25 cellular contexts compared by ENCODE assay signal in the genomic region with DNA sequence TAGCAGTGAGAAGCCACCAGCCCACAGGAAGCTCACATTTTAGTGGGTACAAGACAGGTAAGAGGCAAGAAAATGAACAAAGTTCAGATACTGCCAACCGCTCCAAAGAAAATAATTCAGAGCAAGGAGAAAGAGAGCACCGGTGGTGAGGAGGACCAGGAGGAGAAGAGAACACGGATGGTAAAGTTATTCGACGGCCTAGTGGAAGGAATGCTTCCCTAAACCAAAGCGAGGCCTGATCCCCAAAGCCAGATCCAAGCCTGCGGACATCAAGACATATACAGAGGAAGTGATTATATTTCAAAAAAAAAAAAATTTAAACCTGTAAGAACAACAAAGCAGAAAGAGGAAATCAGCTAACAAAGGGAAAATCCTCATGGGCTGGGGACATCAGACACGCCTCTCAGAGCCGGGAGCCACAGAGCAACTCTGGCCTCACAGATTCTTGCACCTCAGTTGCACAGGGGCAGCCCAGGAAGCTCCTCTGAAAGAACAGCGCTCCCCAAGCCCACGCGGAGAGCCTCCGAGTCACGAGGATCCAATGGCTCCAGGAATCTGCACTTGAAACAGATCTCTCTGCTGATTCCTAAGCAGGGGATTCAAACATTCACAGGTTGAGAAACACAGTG.
"Had no signal": no experiment of that assay in that cellular context is flagged by ENCODE, and none has a peak within 500 bp of the region (broad histone marks: within the 10 kb centered on the region; RNA-seq: fewer than 3 reads in every experiment).

No MANE protein-coding gene starts in this region.

- H3K27ac ChIP-seq: coronary artery, epithelial cell of prostate, gastrocnemius medialis, hepatocyte, left lung, psoas muscle, spleen, testis, tibial artery, upper lobe of left lung had no signal

- H3K4me3 ChIP-seq: coronary artery, gastrocnemius medialis, hepatocyte, left lung, psoas muscle, skin epidermis, spleen, testis, tibial artery, upper lobe of left lung had no signal

- H3K36me3 ChIP-seq: gastrocnemius medialis, left lung, spleen, tibial artery, upper lobe of left lung had no signal

- H3K9me3 ChIP-seq: gastrocnemius medialis, psoas muscle, spleen, testis, tibial artery, upper lobe of left lung had no signal

- H3K4me1 ChIP-seq: gastrocnemius medialis, left lung, psoas muscle, spleen, testis, tibial artery had no signal

- ATAC-seq: effector memory CD8-positive, alpha-beta T cell; esophagus mucosa; gastrocnemius medialis; left cardiac atrium; left lung; naive thymus-derived CD8-positive, alpha-beta T cell; psoas muscle; right cardiac atrium; stimulated activated memory B cell treated with anti-CD40 and anti-IgM and Interleukin-4, amounts not matched to agents 10 μg/mL and 1 μg/mL and 100 μg/mL, for 72 hours; stimulated activated naive CD8-positive, alpha-beta T cell treated with anti-CD3 and anti-CD28 coated beads, Interleukin-15, Interleukin-2, amounts not matched to agents 100 U/mL and 50 U/mL, for 24 hours had no signal

- H3K27me3 ChIP-seq: gastrocnemius medialis, left lung, testis, upper lobe of left lung had no signal

- DNase-seq: effector memory CD8-positive, alpha-beta T cell; foreskin fibroblast; gastrocnemius medialis; head of caudate nucleus; left cardiac atrium; left lung; naive thymus-derived CD8-positive, alpha-beta T cell; nephron progenitor cell; nucleus accumbens; posterior cingulate gyrus; psoas muscle; right cardiac atrium; spleen; stimulated activated CD4-positive, alpha-beta T cell treated with anti-CD3 and anti-CD28 coated beads, Interleukin-4, amount 100 ng/mL, for 4 hours; stimulated activated naive CD8-positive, alpha-beta T cell treated with anti-CD3 and anti-CD28 coated beads, Interleukin-15, Interleukin-2, amounts not matched to agents 100 U/mL and 50 U/mL, for 24 hours; substantia nigra; testis; tibial artery; upper lobe of left lung had no signal
